In the genomic region with DNA sequence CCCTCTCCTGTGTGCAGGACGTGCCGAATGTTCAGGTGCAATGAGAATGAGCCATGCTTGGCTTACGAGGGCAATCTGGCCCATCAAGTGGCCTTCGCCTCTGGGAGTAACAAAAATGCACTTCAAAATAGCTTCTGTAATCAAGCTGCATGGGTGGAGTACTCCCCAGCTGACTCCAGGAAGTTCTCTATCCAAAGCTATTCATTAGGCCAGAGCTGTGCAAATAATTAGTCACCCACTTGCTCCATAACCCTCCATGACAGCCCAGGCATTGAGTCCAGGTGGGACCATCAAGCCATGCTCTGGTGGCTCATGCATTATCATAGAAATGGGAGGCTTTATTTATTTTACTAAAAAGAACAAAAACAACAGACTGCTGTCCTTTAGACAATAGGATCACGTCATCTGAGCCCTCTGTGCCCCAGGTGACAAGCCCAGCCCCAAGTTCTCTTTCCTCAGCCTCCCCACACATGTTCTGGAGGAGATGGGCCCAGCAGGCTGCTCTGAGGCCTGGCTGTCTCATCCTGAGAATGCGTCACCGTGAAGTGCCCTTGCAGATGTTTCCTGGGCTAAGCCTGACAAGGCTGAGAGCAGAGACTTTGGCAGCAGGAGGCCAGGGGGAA, we compare ENCODE assay signal across 8 cellular contexts.
A peak's percentile ranks its signal among the peaks of the same experiment; 100 is the strongest.
DNase-seq lines count a peak whose midpoint lies in the region; ATAC-seq and TF ChIP-seq lines count a peak whose summit lies in the region.

No MANE protein-coding gene starts in this region.

- whole genome bisulfite sequencing in ovary, 3 donors, result 62 to 75% (median 73%) methylated on average over 7 of the region's 7 CpGs

- intact Hi-C loops in ovary (cut with DNase I), result no loop called here

- H3K9me3 Mint-ChIP-seq in immature natural killer cell, result no peaks in the 10 kb centered on the region
- H3K9me3 Mint-ChIP-seq in stimulated activated effector memory CD8-positive, alpha-beta T cell treated with anti-CD3 and anti-CD28 coated beads, Interleukin-12 subunit alpha, Interleukin-12 subunit beta, amount 100 ng/mL, for 72 hours, result peaks cover 3% of the 10 kb centered on the region

- TF ChIP-seq CTCF in ovary (IDR thresholded peaks at IDR 0.05), result no peak

- H3K4me1 ChIP-seq in ovary (ENCODE audit: insufficient read depth), result no peaks in the 10 kb centered on the region

- H3K27ac ChIP-seq in ovary, result no peak overlapping the region

- H3K27me3 Mint-ChIP-seq in immature natural killer cell (ENCODE audit: low read depth in 3 of 3), result peaks cover 0 to 3% (median 3%) of the 10 kb centered on the region in 3 donors

- H3K36me3 Mint-ChIP-seq in immature natural killer cell, result no peaks in the 10 kb centered on the region
- peaks cover 18% of the 10 kb centered on the region for H3K36me3 Mint-ChIP-seq in stimulated activated effector memory CD8-positive, alpha-beta T cell treated with anti-CD3 and anti-CD28 coated beads, Interleukin-12 subunit alpha, Interleukin-12 subunit beta, amount 100 ng/mL, for 72 hours

- H3K27me3 ChIP-seq in ovary, result no peaks in the 10 kb centered on the region

- H3K4me1 Mint-ChIP-seq in immature natural killer cell, result peaks cover 42 to 65% of the 10 kb centered on the region in 2 donors
- H3K4me1 Mint-ChIP-seq in stimulated activated effector memory CD8-positive, alpha-beta T cell treated with anti-CD3 and anti-CD28 coated beads, Interleukin-12 subunit alpha, Interleukin-12 subunit beta, amount 100 ng/mL, for 72 hours, result peaks cover 65% of the 10 kb centered on the region

- H3K4me3 ChIP-seq in ovary, result no peak overlapping the region

- no peaks in the 10 kb centered on the region for H3K36me3 ChIP-seq in ovary

- peak; percentile 83 for ATAC-seq in GM18861 (IDR thresholded peaks at IDR 0.05; ENCODE audit: unreplicated experiment)
- ATAC-seq in HG02973 (IDR thresholded peaks at IDR 0.05; ENCODE audit: unreplicated experiment), result peak; percentile 89
- ATAC-seq in stimulated activated effector memory CD8-positive, alpha-beta T cell treated with anti-CD3 and anti-CD28 coated beads, Interleukin-12 subunit alpha, Interleukin-12 subunit beta, amount 100 ng/mL, for 72 hours, result peak; percentile 79

- H3K9me3 ChIP-seq in ovary, result no peaks in the 10 kb centered on the region

- peak overlapping the region; percentile 0 to 81 (median 59) for H3K27ac Mint-ChIP-seq in immature natural killer cell
- H3K27ac Mint-ChIP-seq in stimulated activated effector memory CD8-positive, alpha-beta T cell treated with anti-CD3 and anti-CD28 coated beads, Interleukin-12 subunit alpha, Interleukin-12 subunit beta, amount 100 ng/mL, for 72 hours, result peak overlapping the region; percentile 89

- H3K4me3 Mint-ChIP-seq in immature natural killer cell, result peak overlapping the region in 1 of 5 donors; percentile 34
- H3K4me3 Mint-ChIP-seq in stimulated activated effector memory CD8-positive, alpha-beta T cell treated with anti-CD3 and anti-CD28 coated beads, Interleukin-12 subunit alpha, Interleukin-12 subunit beta, amount 100 ng/mL, for 72 hours, result peak overlapping the region; percentile 12

- DNase-seq in NCI-H345 treated with DMSO at 0.1 percent for 48 hours (lab: John Stamatoyannopoulos, UW; ENCODE audit: unreplicated experiment), result peak; percentile 97
- peak; percentile 83 to 85 for DNase-seq in activated T-cell treated with anti-CD3 and anti-CD28 coated beads, Interleukin-2, amount 50 U/mL, for 48 hours
- DNase-seq in immature natural killer cell, result no peak
- DNase-seq in stimulated activated effector memory CD8-positive, alpha-beta T cell treated with anti-CD3 and anti-CD28 coated beads, Interleukin-12 subunit alpha, Interleukin-12 subunit beta, amount 100 ng/mL, for 72 hours (ENCODE audit: low spot score in 2 of 2), result peak; percentile 36 to 79
- DNase-seq in OCI-M1 (lab: John Stamatoyannopoulos, UW), result no peak
- no peak for DNase-seq in ovary

- TF ChIP-seq EP300 in ovary (IDR thresholded peaks at IDR 0.05), result no peak

- TF ChIP-seq POLR2A in ovary (IDR thresholded peaks at IDR 0.05), result no peak

Comparison
In these comparisons a context has a peak if more than half of its experiments do, and no peak if none do; other contexts are left out.
1. DNase-seq: peak in NCI-H345 treated with DMSO at 0.1 percent for 48 hours (single experiment), activated T-cell treated with anti-CD3 and anti-CD28 coated beads, Interleukin-2, amount 50 U/mL, for 48 hours (2 of 2) and stimulated activated effector memory CD8-positive, alpha-beta T cell treated with anti-CD3 and anti-CD28 coated beads, Interleukin-12 subunit alpha, Interleukin-12 subunit beta, amount 100 ng/mL, for 72 hours (2 of 2); none in immature natural killer cell (0 of 3), OCI-M1 (single experiment) and ovary (0 of 5).
2. Peak in every context shown above with its lines, with median percentiles within 50 percentile points of each other: ATAC-seq.